ENCODE assay signal across 20 cellular contexts in genomic region chr4:23768541-23768940, GRCh38.
"Had no signal": no experiment of that assay in that cellular context is flagged by ENCODE, and none has a peak within 500 bp of the region (broad histone marks: within the 10 kb centered on the region; RNA-seq: fewer than 3 reads in every experiment).

No MANE protein-coding gene starts in this region.

- H3K27ac Mint-ChIP-seq: activated CD4-positive, alpha-beta T cell treated with anti-CD3 and anti-CD28 coated beads for 36 hours; activated naive CD8-positive, alpha-beta T cell treated with anti-CD3 and anti-CD28 coated beads, Interleukin-2, amount 10 ng/mL, durations not matched to agents 7 days and 5 days; endodermal cell; natural killer cell; WTC11 had no signal

- H3K4me3 Mint-ChIP-seq: activated CD4-positive, alpha-beta T cell treated with anti-CD3 and anti-CD28 coated beads for 36 hours; activated naive CD8-positive, alpha-beta T cell treated with anti-CD3 and anti-CD28 coated beads, Interleukin-2, amount 10 ng/mL, durations not matched to agents 7 days and 5 days; endodermal cell; natural killer cell; WTC11 had no signal

- H3K27me3 Mint-ChIP-seq: activated CD4-positive, alpha-beta T cell treated with anti-CD3 and anti-CD28 coated beads for 36 hours; activated naive CD8-positive, alpha-beta T cell treated with anti-CD3 and anti-CD28 coated beads, Interleukin-2, amount 10 ng/mL, durations not matched to agents 7 days and 5 days had no signal

- H3K4me1 ChIP-seq: upper lobe of right lung had no signal

- H3K4me3 ChIP-seq: body of pancreas, dorsolateral prefrontal cortex, hepatocyte, lung, upper lobe of right lung had no signal

- DNase-seq: activated CD4-positive, alpha-beta T cell treated with anti-CD3 and anti-CD28 coated beads for 36 hours; activated CD4-positive, alpha-beta T cell treated with anti-CD3 and anti-CD28 coated beads, Interleukin-2, amount 50 U/mL, for 48 hours; activated naive CD4-positive, alpha-beta T cell; activated naive CD8-positive, alpha-beta T cell treated with anti-CD3 and anti-CD28 coated beads, Interleukin-2, amount 10 ng/mL, durations not matched to agents 7 days and 5 days; amygdala; body of pancreas; central memory CD4-positive, alpha-beta T cell; dorsolateral prefrontal cortex; endodermal cell; foreskin fibroblast; natural killer cell; stimulated activated CD8-positive, alpha-beta memory T cell treated with anti-CD3 and anti-CD28 coated beads, Interleukin-4, amount 100 ng/mL, for 48 hours; stimulated activated naive CD4-positive, alpha-beta T cell; upper lobe of right lung had no signal

- H3K36me3 Mint-ChIP-seq: activated naive CD8-positive, alpha-beta T cell treated with anti-CD3 and anti-CD28 coated beads, Interleukin-2, amount 10 ng/mL, durations not matched to agents 7 days and 5 days; natural killer cell; WTC11 had no signal

- H3K9me3 ChIP-seq: body of pancreas, neutrophil, upper lobe of right lung had no signal

- FAIRE-seq: colon had no signal

- H3K9me3 Mint-ChIP-seq: endodermal cell had no signal

- H3K79me2 ChIP-seq: hepatocyte had no signal

- H3K27ac ChIP-seq: body of pancreas, epithelial cell of prostate, hepatocyte, neutrophil, upper lobe of right lung had no signal

- H2AFZ ChIP-seq: hepatocyte had no signal

- H3K27me3 ChIP-seq: body of pancreas, dorsolateral prefrontal cortex, hepatocyte, neutrophil, upper lobe of right lung had no signal

- ATAC-seq: activated CD4-positive, alpha-beta T cell treated with anti-CD3 and anti-CD28 coated beads for 36 hours; body of pancreas; natural killer cell; upper lobe of right lung; WTC11 had no signal

- H3K4me1 Mint-ChIP-seq: activated CD4-positive, alpha-beta T cell treated with anti-CD3 and anti-CD28 coated beads for 36 hours; activated naive CD8-positive, alpha-beta T cell treated with anti-CD3 and anti-CD28 coated beads, Interleukin-2, amount 10 ng/mL, durations not matched to agents 7 days and 5 days; natural killer cell had no signal

- H3K4me2 ChIP-seq: hepatocyte had no signal

- H3K36me3 ChIP-seq: neutrophil, upper lobe of right lung had no signal
